Comparison of ENCODE assay signal across 35 cellular contexts in the genomic region with DNA sequence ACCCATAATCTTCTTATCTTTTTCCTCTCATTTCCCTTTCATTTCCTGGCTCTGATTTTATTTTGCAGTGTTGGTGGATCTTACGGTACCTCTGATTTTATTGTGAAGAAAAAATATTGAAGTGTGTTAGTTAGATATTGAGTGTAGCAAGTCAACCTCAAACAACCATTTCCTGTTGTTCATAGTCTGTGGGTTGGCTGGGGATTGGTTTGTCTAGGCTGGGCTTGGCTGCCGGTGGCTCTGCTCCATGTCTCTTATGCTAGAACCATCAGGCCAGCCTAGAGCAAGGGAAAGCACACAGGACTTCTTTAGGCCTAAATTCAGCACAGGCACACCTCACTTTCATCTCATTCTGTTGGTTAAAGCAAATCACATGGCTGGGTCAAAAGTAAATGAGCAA.
DNase-seq lines count a peak whose midpoint lies in the region; ATAC-seq and TF ChIP-seq lines count a peak whose summit lies in the region.
"Had no signal": no experiment of that assay in that cellular context is flagged by ENCODE, and none has a peak within 500 bp of the region (broad histone marks: within the 10 kb centered on the region; RNA-seq: fewer than 3 reads in every experiment).

No MANE protein-coding gene starts in this region.

- peak overlapping the region; percentile 9 for H3K27ac Mint-ChIP-seq in neural progenitor cell
- H3K27ac Mint-ChIP-seq in activated naive CD4-positive, alpha-beta T cell treated with anti-CD3 and anti-CD28 coated beads, Interleukin-2, amount 10 ng/mL, durations not matched to agents 7 days and 5 days: no peak overlapping the region
- H3K27ac Mint-ChIP-seq: activated CD4-positive, alpha-beta memory T cell treated with anti-CD3 and anti-CD28 coated beads for 36 hours; activated T-helper 1 cell treated with anti-CD3 and anti-CD28 coated beads, Interleukin-12 subunit alpha, Interleukin-12 subunit beta, Interleukin-2, Interleukin-4 antibody, amounts not matched to agents 30 ng/mL and 10 ng/mL and 1 ng/mL, durations not matched to agents 14 hours and 24 hours and 36 hours; brain; endodermal cell; naive thymus-derived CD8-positive, alpha-beta T cell; stimulated activated naive B cell treated with anti-CD40 and anti-IgM and Interleukin-4, amounts not matched to agents 10 μg/mL and 1 μg/mL and 100 μg/mL, for 72 hours had no signal

- no peak for DNase-seq in neural progenitor cell (ENCODE audit: low spot score)
- DNase-seq in 8988T: no peak
- DNase-seq in Right ventricle myocardium superior: no peak
- no peak for DNase-seq in activated naive CD4-positive, alpha-beta T cell treated with anti-CD3 and anti-CD28 coated beads, Interleukin-2, amount 10 ng/mL, durations not matched to agents 7 days and 5 days
- DNase-seq: activated CD4-positive, alpha-beta memory T cell treated with anti-CD3 and anti-CD28 coated beads for 36 hours; activated CD4-positive, alpha-beta T cell treated with anti-CD3 and anti-CD28 coated beads for 1 hour; activated CD8-positive, alpha-beta memory T cell treated with anti-CD3 and anti-CD28 coated beads, Interleukin-2, amount 50 U/mL, for 48 hours; activated naive CD4-positive, alpha-beta T cell treated with Interleukin-2 at 50 U/mL for 16 hours; adrenal gland; cerebellar nuclear complex; COR-L47; dermis blood vessel endothelial cell; DMS79; endodermal cell; esophagus squamous epithelium; foreskin keratinocyte; GF-D8; heart right ventricle; naive thymus-derived CD8-positive, alpha-beta T cell; NCI-H1417 treated with DMSO at 0.1 percent for 48 hours; NCI-H2029 treated with DMSO at 0.1 percent for 48 hours; NCI-H69; Peyer's patch; retina; SHP77 treated with DMSO at 0.1 percent for 48 hours; stimulated activated naive B cell treated with anti-CD40 and anti-IgM and Interleukin-4, amounts not matched to agents 10 μg/mL and 1 μg/mL and 100 μg/mL, for 72 hours; substantia nigra; upper lobe of left lung had no signal

- no peak overlapping the region for H3K9ac ChIP-seq in neural progenitor cell

- intact Hi-C loops in Right ventricle myocardium superior (cut with DNase I): no loop called here

- no peaks in the 10 kb centered on the region for H3K27me3 ChIP-seq in neural progenitor cell
- H3K27me3 ChIP-seq: adrenal gland, esophagus squamous epithelium, foreskin keratinocyte, heart right ventricle, Peyer's patch, upper lobe of left lung had no signal

- ATAC-seq in GM18861 (IDR thresholded peaks at IDR 0.05; ENCODE audit: unreplicated experiment) (peak; percentile 72), HG02678 (IDR thresholded peaks at IDR 0.05; ENCODE audit: unreplicated experiment) (peak; percentile 62), HG03457 (IDR thresholded peaks at IDR 0.05; ENCODE audit: unreplicated experiment) (peak; percentile 69), Right ventricle myocardium superior (ENCODE audit: poor library complexity) (no peak)
- ATAC-seq: foreskin keratinocyte; heart right ventricle; stimulated activated naive B cell treated with anti-CD40 and anti-IgM and Interleukin-4, amounts not matched to agents 10 μg/mL and 1 μg/mL and 100 μg/mL, for 72 hours had no signal

- no peak for TF ChIP-seq CTCF in neural progenitor cell (IDR thresholded peaks at IDR 0.05)

- CTCF ChIA-PET in activated naive CD4-positive, alpha-beta T cell treated with anti-CD3 and anti-CD28 coated beads, Interleukin-2, amount 10 ng/mL, durations not matched to agents 7 days and 5 days (lab: Charles Lee): no interaction called here

- H3K36me3 Mint-ChIP-seq in neural progenitor cell: no peaks in the 10 kb centered on the region
- H3K36me3 Mint-ChIP-seq in activated naive CD4-positive, alpha-beta T cell treated with anti-CD3 and anti-CD28 coated beads, Interleukin-2, amount 10 ng/mL, durations not matched to agents 7 days and 5 days: no peaks in the 10 kb centered on the region
- H3K36me3 Mint-ChIP-seq: activated CD4-positive, alpha-beta memory T cell treated with anti-CD3 and anti-CD28 coated beads for 36 hours; brain; naive thymus-derived CD8-positive, alpha-beta T cell; stimulated activated naive B cell treated with anti-CD40 and anti-IgM and Interleukin-4, amounts not matched to agents 10 μg/mL and 1 μg/mL and 100 μg/mL, for 72 hours had no signal

- H3K4me3 Mint-ChIP-seq in neural progenitor cell: no peak overlapping the region
- H3K4me3 Mint-ChIP-seq in activated naive CD4-positive, alpha-beta T cell treated with anti-CD3 and anti-CD28 coated beads, Interleukin-2, amount 10 ng/mL, durations not matched to agents 7 days and 5 days: no peak overlapping the region
- H3K4me3 Mint-ChIP-seq: activated CD4-positive, alpha-beta memory T cell treated with anti-CD3 and anti-CD28 coated beads for 36 hours; activated T-helper 1 cell treated with anti-CD3 and anti-CD28 coated beads, Interleukin-12 subunit alpha, Interleukin-12 subunit beta, Interleukin-2, Interleukin-4 antibody, amounts not matched to agents 30 ng/mL and 10 ng/mL and 1 ng/mL, durations not matched to agents 14 hours and 24 hours and 36 hours; brain; endodermal cell; naive thymus-derived CD8-positive, alpha-beta T cell; stimulated activated naive B cell treated with anti-CD40 and anti-IgM and Interleukin-4, amounts not matched to agents 10 μg/mL and 1 μg/mL and 100 μg/mL, for 72 hours had no signal

- no peaks in the 10 kb centered on the region for H3K4me1 Mint-ChIP-seq in neural progenitor cell
- no peaks in the 10 kb centered on the region for H3K4me1 Mint-ChIP-seq in activated naive CD4-positive, alpha-beta T cell treated with anti-CD3 and anti-CD28 coated beads, Interleukin-2, amount 10 ng/mL, durations not matched to agents 7 days and 5 days
- H3K4me1 Mint-ChIP-seq: endodermal cell; stimulated activated naive B cell treated with anti-CD40 and anti-IgM and Interleukin-4, amounts not matched to agents 10 μg/mL and 1 μg/mL and 100 μg/mL, for 72 hours had no signal

- H3K27ac ChIP-seq in neural progenitor cell: no peak overlapping the region
- H3K27ac ChIP-seq: adrenal gland, C4-2B, esophagus squamous epithelium, foreskin keratinocyte, heart right ventricle, Peyer's patch, skin epidermis, upper lobe of left lung had no signal

- H3F3A ChIP-seq in neural progenitor cell (ENCODE audit: low read depth): no peaks in the 10 kb centered on the region

- H3K36me3 ChIP-seq in neural progenitor cell: no peaks in the 10 kb centered on the region
- H3K36me3 ChIP-seq: adrenal gland, esophagus squamous epithelium, heart right ventricle, Peyer's patch, upper lobe of left lung had no signal

- no peaks in the 10 kb centered on the region for H4K20me1 ChIP-seq in neural progenitor cell (ENCODE audit: low read depth)

- no peaks in the 10 kb centered on the region for H3K4me1 ChIP-seq in neural progenitor cell
- H3K4me1 ChIP-seq: adrenal gland, esophagus squamous epithelium, foreskin keratinocyte, heart right ventricle, upper lobe of left lung had no signal

- H3K9me3 Mint-ChIP-seq in neural progenitor cell: no peaks in the 10 kb centered on the region
- H3K9me3 Mint-ChIP-seq in activated naive CD4-positive, alpha-beta T cell treated with anti-CD3 and anti-CD28 coated beads, Interleukin-2, amount 10 ng/mL, durations not matched to agents 7 days and 5 days: no peaks in the 10 kb centered on the region
- H3K9me3 Mint-ChIP-seq: activated CD4-positive, alpha-beta memory T cell treated with anti-CD3 and anti-CD28 coated beads for 36 hours; activated T-helper 1 cell treated with anti-CD3 and anti-CD28 coated beads, Interleukin-12 subunit alpha, Interleukin-12 subunit beta, Interleukin-2, Interleukin-4 antibody, amounts not matched to agents 30 ng/mL and 10 ng/mL and 1 ng/mL, durations not matched to agents 14 hours and 24 hours and 36 hours; brain; endodermal cell; naive thymus-derived CD8-positive, alpha-beta T cell; stimulated activated naive B cell treated with anti-CD40 and anti-IgM and Interleukin-4, amounts not matched to agents 10 μg/mL and 1 μg/mL and 100 μg/mL, for 72 hours had no signal

- H3K4me2 ChIP-seq in neural progenitor cell: no peak overlapping the region

- H3K27me3 Mint-ChIP-seq in neural progenitor cell (ENCODE audit: insufficient read depth, low read depth): no peaks in the 10 kb centered on the region
- H3K27me3 Mint-ChIP-seq in activated naive CD4-positive, alpha-beta T cell treated with anti-CD3 and anti-CD28 coated beads, Interleukin-2, amount 10 ng/mL, durations not matched to agents 7 days and 5 days: no peaks in the 10 kb centered on the region
- H3K27me3 Mint-ChIP-seq: activated CD4-positive, alpha-beta memory T cell treated with anti-CD3 and anti-CD28 coated beads for 36 hours; stimulated activated naive B cell treated with anti-CD40 and anti-IgM and Interleukin-4, amounts not matched to agents 10 μg/mL and 1 μg/mL and 100 μg/mL, for 72 hours had no signal

- H3K9me3 ChIP-seq in neural progenitor cell (ENCODE audit: low read depth): no peaks in the 10 kb centered on the region
- H3K9me3 ChIP-seq: adrenal gland, esophagus squamous epithelium, heart right ventricle, Peyer's patch, upper lobe of left lung had no signal

- no peak overlapping the region for H2AFZ ChIP-seq in neural progenitor cell (replicated peaks)

- H3K79me2 ChIP-seq in neural progenitor cell (ENCODE audit: low read depth): no peaks in the 10 kb centered on the region

- H3K4me3 ChIP-seq in neural progenitor cell: no peak overlapping the region
- H3K4me3 ChIP-seq: adrenal gland, esophagus squamous epithelium, heart right ventricle, Peyer's patch, skin epidermis, upper lobe of left lung had no signal
